8 cellular contexts compared by ENCODE assay signal in the genomic region with DNA sequence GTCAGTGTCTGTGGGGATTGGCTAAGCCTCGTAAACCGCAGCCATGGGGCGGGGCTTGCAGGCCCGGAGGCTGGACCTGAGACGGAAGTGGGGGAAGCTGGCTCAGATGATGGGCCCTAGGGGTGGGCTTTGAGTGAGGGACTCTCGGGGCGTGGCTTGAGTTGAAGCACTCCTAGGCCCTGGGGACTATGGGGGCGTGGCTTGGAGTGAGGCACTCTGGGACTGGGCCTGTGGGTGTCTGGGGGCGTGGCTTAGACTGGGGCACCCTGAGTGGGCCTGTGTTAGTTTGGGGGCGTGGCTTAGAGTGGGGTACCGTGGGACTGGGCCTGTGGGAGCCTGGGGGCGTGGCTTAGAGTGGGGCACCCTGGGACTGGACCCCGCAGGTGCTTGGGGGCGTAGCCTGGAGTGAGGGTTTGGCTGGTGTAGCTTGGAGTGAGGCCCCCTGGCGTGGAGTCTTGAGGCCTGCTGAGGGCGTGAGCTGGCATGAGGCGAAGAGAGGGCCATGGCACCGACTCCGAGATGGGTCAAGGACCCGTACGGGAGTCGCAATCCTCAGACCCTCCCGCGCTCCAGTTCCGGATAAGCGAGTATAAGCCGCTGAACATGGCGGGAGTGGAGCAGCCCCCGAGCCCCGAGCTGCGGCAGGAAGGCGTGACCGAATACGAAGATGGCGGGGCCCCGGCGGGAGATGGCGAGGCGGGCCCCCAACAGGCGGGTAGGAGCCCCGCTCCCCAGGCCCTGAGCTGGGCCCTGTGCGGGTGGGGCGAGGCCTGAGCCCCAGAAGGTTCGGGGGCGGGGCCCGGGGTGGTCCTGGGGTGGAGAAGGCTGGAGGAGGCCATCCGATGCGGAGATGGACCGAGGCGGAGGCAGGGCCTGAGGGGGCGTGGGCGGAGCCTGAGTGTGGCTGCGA. TPM values are rescaled to one million over a fixed set of nuclear protein-coding genes. Genes with fewer than 3 reads are reported as not detected.
DNase-seq lines count a peak whose midpoint lies in the region; ATAC-seq and TF ChIP-seq lines count a peak whose summit lies in the region.

No MANE protein-coding gene starts in this region.

- peak overlapping the region; percentile 74 for H3K4me3 ChIP-seq in GM06990 (replicated peaks; ENCODE audit: low read depth, low read length)
- peak overlapping the region; percentile 51 for H3K4me3 ChIP-seq in SU-DHL-6 (ENCODE audit: insufficient read depth, low read length, poor library complexity, severe bottlenecking)
- peak overlapping the region; percentile 78 for H3K4me3 ChIP-seq in adipocyte (ENCODE audit: low read length)
- peak overlapping the region; percentile 30 to 84 (median 62) for H3K4me3 ChIP-seq in heart left ventricle
- peak overlapping the region; percentile 13 to 62 (median 54) for H3K4me3 ChIP-seq in transverse colon

- H3K9me2 ChIP-seq in SU-DHL-6 (replicated peaks; ENCODE audit: insufficient read depth, low read length) = no peaks in the 10 kb centered on the region

- H4K20me1 ChIP-seq in SU-DHL-6 (ENCODE audit: low read depth, low read length) = no peaks in the 10 kb centered on the region

- H3K4me1 ChIP-seq in adipocyte (ENCODE audit: control insufficient read depth, insufficient read depth, low read length) = peaks cover 16% of the 10 kb centered on the region
- peaks cover 0 to 23% (median 3%) of the 10 kb centered on the region in 12 donors for H3K4me1 ChIP-seq in heart left ventricle
- H3K4me1 ChIP-seq in transverse colon = peaks cover 0 to 9% (median 6%) of the 10 kb centered on the region in 4 donors

- CTCF ChIA-PET in HEK293T (lab: Yijun Ruan, JAX) = no interaction called here

- H3K9ac ChIP-seq in SU-DHL-6 (ENCODE audit: low read length) = peak overlapping the region; percentile 60
- peak overlapping the region; percentile 57 for H3K9ac ChIP-seq in adipocyte (ENCODE audit: low read length)

- H3K27ac ChIP-seq in SU-DHL-6 (ENCODE audit: low read depth, low read length) (no peak overlapping the region), heart left ventricle (peak overlapping the region in 10 of 12 donors; percentile 2 to 82 (median 70)), transverse colon (peak overlapping the region; percentile 31 to 76 (median 72))

- TF ChIP-seq CTCF in GM06990 (IDR thresholded peaks at IDR 0.05; ENCODE audit: insufficient read depth, low read length, poor library complexity, severe bottlenecking) = peak; percentile 39
- TF ChIP-seq CTCF in SU-DHL-6 (IDR thresholded peaks at IDR 0.05; ENCODE audit: insufficient read depth, low read length, poor library complexity, severe bottlenecking) = no peak
- TF ChIP-seq CTCF in heart left ventricle (IDR thresholded peaks at IDR 0.05) = peak in 7 of 12 donors; percentile 6 to 45 (median 14)
- peak; percentile 13 to 59 (median 22) for TF ChIP-seq CTCF in transverse colon (IDR thresholded peaks at IDR 0.05)

- H3K9me3 ChIP-seq in SU-DHL-6 (ENCODE audit: insufficient read depth, low read length) (no peaks in the 10 kb centered on the region), adipocyte (ENCODE audit: control insufficient read depth, low read length) (no peaks in the 10 kb centered on the region), heart left ventricle (no peaks in the 10 kb centered on the region), transverse colon (no peaks in the 10 kb centered on the region)

- in situ Hi-C loops in transverse colon (cut with MboI; ENCODE audit: low pct_ligation_motif_present in 1 of 4, low pct_unique_long_range_greater_than_20kb in 1 of 4, low sequenced_read_pairs in 3 of 4) = no loop called here

- TF ChIP-seq POLR2A in heart left ventricle (IDR thresholded peaks at IDR 0.05) = peak in 1 of 2 donors; percentile 15
- TF ChIP-seq POLR2A in transverse colon (IDR thresholded peaks at IDR 0.05) = peak; percentile 29

- POLR2A ChIA-PET in HEK293T (lab: Yijun Ruan, JAX) = interaction anchor here (0.6 to 3.0 kb wide), 3 partner anchors 45 to 77 kb away, joined by 3 to 35 read pairs (median 4); a partner anchor contains a TSS

- intact Hi-C loops in heart left ventricle (cut with DNase I) = loop anchor here in 3 of 10 donors (5.0 to 10.0 kb wide), 2 partner anchors 57 to 60 kb away; a partner anchor contains a TSS
- intact Hi-C loops in transverse colon (cut with DNase I; ENCODE audit: low total_unique reads) = no loop called here

- TF ChIP-seq EP300 in transverse colon (IDR thresholded peaks at IDR 0.05; ENCODE audit: low read depth) = no peak

- H3F3A ChIP-seq in SU-DHL-6 (ENCODE audit: insufficient read depth) = no peaks in the 10 kb centered on the region

- DNase-seq in GM06990 (ENCODE audit: extremely low read depth, insufficient read length) (peak; percentile 95), HEK293T (ENCODE audit: extremely low spot score) (peak; percentile 97), MV-4-11 (lab: John Stamatoyannopoulos, UW) (peak; percentile 98), adipocyte (ENCODE audit: low read depth) (peak; percentile 99), heart left ventricle (peak; percentile 95 to 99 (median 97)), pons (ENCODE audit: low spot score) (peak; percentile 99), transverse colon (peak; percentile 98)

- H3K79me2 ChIP-seq in SU-DHL-6 (ENCODE audit: insufficient read depth, low read length) = no peaks in the 10 kb centered on the region

- H3K36me3 ChIP-seq in GM06990 (ENCODE audit: control insufficient read depth, insufficient read depth, low read length) (no peaks in the 10 kb centered on the region), SU-DHL-6 (ENCODE audit: low read length) (no peaks in the 10 kb centered on the region), adipocyte (ENCODE audit: control insufficient read depth, insufficient read depth, low read length, severe bottlenecking) (no peaks in the 10 kb centered on the region), heart left ventricle (no peaks in the 10 kb centered on the region), transverse colon (no peaks in the 10 kb centered on the region)

- peak overlapping the region; percentile 43 for H3K4me2 ChIP-seq in SU-DHL-6 (ENCODE audit: low read depth, low read length, poor library complexity, severe bottlenecking)

- ATAC-seq in heart left ventricle = peak; percentile 95 to 98 (median 96)

- WGBS in heart left ventricle, 4 donors = 48 to 65% (median 54%) methylated on average over 46 to 53 of the region's 53 CpGs
- WGBS in transverse colon (ENCODE audit: low coverage in 1 of 2), 2 donors = 62 to 92% methylated on average over 10 to 51 of the region's 53 CpGs

- peak overlapping the region; percentile 72 for H2AFZ ChIP-seq in SU-DHL-6 (ENCODE audit: low read depth, low read length, severe bottlenecking)

- no peaks in the 10 kb centered on the region for H3K27me3 ChIP-seq in GM06990 (replicated peaks; ENCODE audit: control insufficient read depth, insufficient read depth, low read length)
- no peaks in the 10 kb centered on the region for H3K27me3 ChIP-seq in SU-DHL-6 (ENCODE audit: low read length)
- no peaks in the 10 kb centered on the region for H3K27me3 ChIP-seq in adipocyte (replicated peaks; ENCODE audit: control insufficient read depth, insufficient read depth, low read length)
- no peaks in the 10 kb centered on the region for H3K27me3 ChIP-seq in heart left ventricle
- no peaks in the 10 kb centered on the region for H3K27me3 ChIP-seq in transverse colon

TF ChIP-seq in HEK293T, 16 proteins besides CTCF, POLR2A, EP300 and RAD21:
- TF ChIP-seq TARDBP (IDR thresholded peaks at IDR 0.05) = peak; percentile 73; the same call in 1 of the 2 replicates
- no peak for TF ChIP-seq FOXA1 (IDR thresholded peaks at IDR 0.05)
- TF ChIP-seq L3MBTL2 (conservative IDR thresholded peaks at IDR 0.05) = peak; percentile 67
- TF ChIP-seq LEF1 (IDR thresholded peaks at IDR 0.05; ENCODE audit: borderline replicate concordance) = no peak
- TF ChIP-seq CTBP1 (IDR thresholded peaks at IDR 0.05; ENCODE audit: borderline replicate concordance) = no peak
- TF ChIP-seq, protein P1, sequence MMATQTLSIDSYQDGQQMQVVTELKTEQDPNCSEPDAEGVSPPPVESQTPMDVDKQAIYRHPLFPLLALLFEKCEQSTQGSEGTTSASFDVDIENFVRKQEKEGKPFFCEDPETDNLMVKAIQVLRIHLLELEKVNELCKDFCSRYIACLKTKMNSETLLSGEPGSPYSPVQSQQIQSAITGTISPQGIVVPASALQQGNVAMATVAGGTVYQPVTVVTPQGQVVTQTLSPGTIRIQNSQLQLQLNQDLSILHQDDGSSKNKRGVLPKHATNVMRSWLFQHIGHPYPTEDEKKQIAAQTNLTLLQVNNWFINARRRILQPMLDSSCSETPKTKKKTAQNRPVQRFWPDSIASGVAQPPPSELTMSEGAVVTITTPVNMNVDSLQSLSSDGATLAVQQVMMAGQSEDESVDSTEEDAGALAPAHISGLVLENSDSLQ (IDR thresholded peaks at IDR 0.05) = 0 out of 2 replicates have a peak, but pooled peaks have one; percentile 3
- TF ChIP-seq HDGF (IDR thresholded peaks at IDR 0.05; ENCODE audit: borderline replicate concordance) = peak; percentile 39; the same call in 1 of the 2 replicates
- no peak for TF ChIP-seq ARNT (IDR thresholded peaks at IDR 0.05)
- TF ChIP-seq NFRKB (IDR thresholded peaks at IDR 0.05) = no peak
- TF ChIP-seq SUZ12 (IDR thresholded peaks at IDR 0.05) = no peak
- TF ChIP-seq ZNF384 (IDR thresholded peaks at IDR 0.05) = no peak
- TF ChIP-seq ELF4 (IDR thresholded peaks at IDR 0.05) = no peak
TF ChIP-seq in HEK293T: peak in this region for 4.

RNA-seq across cellular contexts. Expression of a gene that starts 6.8 kb away (rescaled TPM):
- 1 to 10 TPM; 2.4 to 6.9 (median 3.8) TPM for total RNA-seq in heart left ventricle
- polyA plus RNA-seq in heart left ventricle = 1 to 10 TPM; 1.3 to 5.1 TPM
- 100 to 1,000 TPM in 1 of 4 donors, 10 to 100 TPM in 3; 10.9 to 152 (median 23.1) TPM for total RNA-seq in transverse colon

RNA-seq across cellular contexts. Expression of a gene that starts 44.5 kb away (rescaled TPM):
- 1 to 10 TPM in 1 of 9 donors, under 1 TPM in 3, not detected in 5; 0.17 to 4.5 (median 0.54) TPM for total RNA-seq in heart left ventricle
- under 1 TPM; 0.71 to 0.72 TPM for polyA plus RNA-seq in heart left ventricle
- total RNA-seq in transverse colon = 100 to 1,000 TPM in 3 of 4 donors, 10 to 100 TPM in 1; 71.6 to 293 (median 149) TPM

RNA-seq across cellular contexts. Expression of a gene that starts 56.6 kb away (rescaled TPM):
- total RNA-seq in heart left ventricle = 10 to 100 TPM; 21.0 to 69.7 (median 47.0) TPM
- 10 to 100 TPM; 33.5 to 39.6 TPM for polyA plus RNA-seq in heart left ventricle
- 100 to 1,000 TPM in 1 of 4 donors, 10 to 100 TPM in 3; 48.3 to 194 (median 70.1) TPM for total RNA-seq in transverse colon

Comparison
In these comparisons a context has a peak if more than half of its experiments do, and no peak if none do; other contexts are left out.
1. RNA of a gene that starts 44.5 kb away (total RNA-seq): 71.6 to 293 TPM in transverse colon; 0.17 to 4.5 TPM in heart left ventricle; every median in the first group is over 10 times any median in the second.
2. Peak in every context shown above with its lines, with median percentiles within 50 percentile points of each other: DNase-seq and H3K4me3 ChIP-seq.